ENCODE assay signal across 8 cellular contexts in genomic region chr9:93826209-93826608, GRCh38.
DNase-seq lines count a peak whose midpoint lies in the region; ATAC-seq lines count a peak whose summit lies in the region.

No MANE protein-coding gene starts in this region.

- DNase-seq in D341Med (ENCODE audit: low spot score) (peak; percentile 32), NCI-H1092 treated with DMSO at 0.1 percent for 48 hours (lab: John Stamatoyannopoulos, UW) (no peak), NCI-H446 (lab: John Stamatoyannopoulos, UW) (no peak), HuH-7.5 (ENCODE audit: low spot score) (no peak), cerebellum (ENCODE audit: low spot score) (no peak)
- peak; percentile 25 to 41 for DNase-seq in activated CD4-positive, alpha-beta T cell treated with anti-CD3 and anti-CD28 coated beads for 4 hours
- no peak for DNase-seq in effector memory CD8-positive, alpha-beta T cell
- DNase-seq in stimulated activated CD4-positive, alpha-beta T cell treated with anti-CD3 and anti-CD28 coated beads, Interleukin-12 subunit alpha, Interleukin-12 subunit beta, amount 100 ng/mL, for 24 hours (ENCODE audit: low read depth in 2 of 2), result peak; percentile 12 to 46

- H3K4me3 Mint-ChIP-seq in effector memory CD8-positive, alpha-beta T cell, result peak overlapping the region; percentile 17 to 39

- H3K36me3 Mint-ChIP-seq in effector memory CD8-positive, alpha-beta T cell (ENCODE audit: insufficient read depth), result no peaks in the 10 kb centered on the region

- peaks cover 69 to 90% of the 10 kb centered on the region in 2 donors for H3K27me3 Mint-ChIP-seq in effector memory CD8-positive, alpha-beta T cell

- peaks cover 5 to 10% of the 10 kb centered on the region in 2 donors for H3K4me1 Mint-ChIP-seq in effector memory CD8-positive, alpha-beta T cell (ENCODE audit: low read depth in 2 of 2)

- no peaks in the 10 kb centered on the region for H3K9me3 Mint-ChIP-seq in effector memory CD8-positive, alpha-beta T cell

- no peak overlapping the region for H3K27ac Mint-ChIP-seq in effector memory CD8-positive, alpha-beta T cell

- no peak for ATAC-seq in effector memory CD8-positive, alpha-beta T cell (replicated peaks)

Comparison
In these comparisons a context has a peak if more than half of its experiments do, and no peak if none do; other contexts are left out.
1. DNase-seq: peak in D341Med (single experiment), activated CD4-positive, alpha-beta T cell treated with anti-CD3 and anti-CD28 coated beads for 4 hours (2 of 2) and stimulated activated CD4-positive, alpha-beta T cell treated with anti-CD3 and anti-CD28 coated beads, Interleukin-12 subunit alpha, Interleukin-12 subunit beta, amount 100 ng/mL, for 24 hours (2 of 2); none in effector memory CD8-positive, alpha-beta T cell (0 of 3), NCI-H1092 treated with DMSO at 0.1 percent for 48 hours (single experiment), NCI-H446 (0 of 2), HuH-7.5 (single experiment) and cerebellum (single experiment).